ENCODE assay signal across 8 cellular contexts in the genomic region with DNA sequence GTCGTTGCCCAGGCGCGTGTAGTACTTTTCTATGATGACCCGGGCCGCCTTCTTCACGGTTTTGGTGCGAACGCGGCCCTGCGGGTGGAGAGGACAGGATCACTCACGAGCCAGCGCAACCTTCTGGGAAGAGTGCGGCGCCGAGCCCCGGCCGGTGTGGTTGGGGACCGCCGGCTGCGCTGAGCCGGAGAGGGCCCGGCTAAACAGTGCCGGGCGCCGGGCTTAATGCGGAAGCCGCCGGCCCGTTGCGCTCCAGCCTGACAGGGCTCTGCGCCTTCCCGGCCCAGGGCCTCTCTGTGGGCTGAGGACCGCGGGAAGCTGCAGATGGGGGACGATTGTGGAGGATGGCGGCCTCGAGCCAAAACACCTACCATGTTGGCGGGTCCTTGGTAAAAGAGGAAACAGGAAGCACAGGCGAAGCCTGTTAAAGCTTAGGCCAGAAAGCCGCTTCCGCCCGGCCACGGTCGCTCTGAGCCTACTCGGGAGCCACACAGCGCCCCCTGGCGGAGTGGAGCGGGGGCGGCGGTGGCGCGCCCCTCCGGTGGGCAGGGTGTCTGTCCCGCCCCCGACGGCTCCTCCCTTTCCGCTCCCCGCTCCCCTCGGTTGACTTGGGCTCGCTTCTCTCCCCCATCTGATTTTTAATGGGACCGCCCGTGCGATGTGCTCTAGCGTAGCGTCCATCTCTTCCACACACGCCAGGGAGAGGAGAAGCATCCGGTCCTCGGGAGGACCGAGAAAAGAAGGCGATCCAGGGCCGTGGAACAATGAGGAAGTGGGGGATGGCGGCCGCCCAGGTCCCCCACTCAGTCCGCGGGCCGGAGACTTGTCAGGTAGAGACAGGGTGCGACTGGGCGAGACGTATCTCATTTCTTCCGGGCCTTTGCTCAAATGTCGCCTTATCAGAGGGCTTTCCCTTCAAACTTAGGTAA. TPM values are rescaled to one million over a fixed set of nuclear protein-coding genes. Genes with fewer than 3 reads are reported as not detected.
DNase-seq lines count a peak whose midpoint lies in the region; ATAC-seq, FAIRE-seq and TF ChIP-seq lines count a peak whose summit lies in the region.

A gene (minus strand): TSS at position 403 of the 929 bp plus-strand sequence. CDS start 29 bp downstream, at position 374.

- H3K27ac Mint-ChIP-seq in activated naive CD4-positive, alpha-beta T cell treated with anti-CD3 and anti-CD28 coated beads, Interleukin-2, amount 10 ng/mL, durations not matched to agents 7 days and 5 days: peak within 1 kb of the TSS; percentile 97
- H3K27ac Mint-ChIP-seq in progenitor cell of endocrine pancreas: peak within 1 kb of the TSS; percentile 97

- H3K9ac ChIP-seq in NT2/D1 (ENCODE audit: insufficient read length, low read depth): peak within 1 kb of the TSS; percentile 100

- ATAC-seq in Right ventricle myocardium inferior: peak; percentile 99

- no peaks in the 10 kb centered on the region for H3K9me3 Mint-ChIP-seq in activated naive CD4-positive, alpha-beta T cell treated with anti-CD3 and anti-CD28 coated beads, Interleukin-2, amount 10 ng/mL, durations not matched to agents 7 days and 5 days
- H3K9me3 Mint-ChIP-seq in progenitor cell of endocrine pancreas (ENCODE audit: low read depth): no peaks in the 10 kb centered on the region

- peak within 1 kb of the TSS; percentile 97 for H3K4me3 ChIP-seq in GM08714 (ENCODE audit: low read length)
- H3K4me3 ChIP-seq in NT2/D1 (ENCODE audit: insufficient read length, low read depth): peak within 1 kb of the TSS; percentile 99

- no peak for FAIRE-seq in urothelium cell line (lab: Jason Lieb, UNC)

- H3K36me3 Mint-ChIP-seq in activated naive CD4-positive, alpha-beta T cell treated with anti-CD3 and anti-CD28 coated beads, Interleukin-2, amount 10 ng/mL, durations not matched to agents 7 days and 5 days: peaks cover 36% of the 10 kb centered on the region
- peaks cover 19% of the 10 kb centered on the region for H3K36me3 Mint-ChIP-seq in progenitor cell of endocrine pancreas (ENCODE audit: insufficient read depth)

- no peaks in the 10 kb centered on the region for H3K27me3 ChIP-seq in NT2/D1 (ENCODE audit: insufficient read depth, insufficient read length)

- peaks cover 47% of the 10 kb centered on the region for H3K36me3 ChIP-seq in NT2/D1 (ENCODE audit: insufficient read depth, insufficient read length, low read length)

- peaks cover 47% of the 10 kb centered on the region for H3K4me1 Mint-ChIP-seq in activated naive CD4-positive, alpha-beta T cell treated with anti-CD3 and anti-CD28 coated beads, Interleukin-2, amount 10 ng/mL, durations not matched to agents 7 days and 5 days
- H3K4me1 Mint-ChIP-seq in progenitor cell of endocrine pancreas (ENCODE audit: low read depth): peaks cover 14% of the 10 kb centered on the region

- peaks cover 9% of the 10 kb centered on the region for H3K4me1 ChIP-seq in NT2/D1 (ENCODE audit: insufficient read depth, insufficient read length)

- CTCF ChIA-PET in HEK293T (lab: Yijun Ruan, JAX): interaction anchor here (0.5 to 2.7 kb wide), 9 partner anchors 8 to 356 kb away, joined by 3 to 21 read pairs (median 3); no protein-coding TSS in a partner anchor
- CTCF ChIA-PET in activated naive CD4-positive, alpha-beta T cell treated with anti-CD3 and anti-CD28 coated beads, Interleukin-2, amount 10 ng/mL, durations not matched to agents 7 days and 5 days (lab: Charles Lee): interaction anchor here (0.6 to 3.0 kb wide), 4 partner anchors 7 to 464 kb away, joined by 3 to 22 read pairs (median 3); no protein-coding TSS in a partner anchor

- H3K27me3 Mint-ChIP-seq in activated naive CD4-positive, alpha-beta T cell treated with anti-CD3 and anti-CD28 coated beads, Interleukin-2, amount 10 ng/mL, durations not matched to agents 7 days and 5 days: peaks cover 13% of the 10 kb centered on the region
- peaks cover 5% of the 10 kb centered on the region for H3K27me3 Mint-ChIP-seq in progenitor cell of endocrine pancreas

- no peaks in the 10 kb centered on the region for H3K9me3 ChIP-seq in NT2/D1 (ENCODE audit: insufficient read depth, low read length)

- POLR2A ChIA-PET in HEK293T (lab: Yijun Ruan, JAX): interaction anchor here (0.6 to 3.4 kb wide), 32 partner anchors 9 to 471 kb away, joined by 3 to 38 read pairs (median 5); a partner anchor contains a TSS

- TF ChIP-seq CTCF in progenitor cell of endocrine pancreas (IDR thresholded peaks at IDR 0.05; ENCODE audit: unreplicated experiment): peak; percentile 100

- peak within 1 kb of the TSS; percentile 96 for H3K4me3 Mint-ChIP-seq in activated naive CD4-positive, alpha-beta T cell treated with anti-CD3 and anti-CD28 coated beads, Interleukin-2, amount 10 ng/mL, durations not matched to agents 7 days and 5 days
- H3K4me3 Mint-ChIP-seq in progenitor cell of endocrine pancreas (ENCODE audit: low read depth): peak within 1 kb of the TSS; percentile 96

- intact Hi-C loops in Right ventricle myocardium inferior (cut with DNase I): loop anchor here (5.0 kb wide), 1 partner anchor 212 kb away; no protein-coding TSS in a partner anchor

- peak; percentile 100 for DNase-seq in HEK293T (ENCODE audit: extremely low spot score)
- peak; percentile 91 for DNase-seq in NT2/D1 (ENCODE audit: low read depth, low spot score)
- DNase-seq in activated naive CD4-positive, alpha-beta T cell treated with anti-CD3 and anti-CD28 coated beads, Interleukin-2, amount 10 ng/mL, durations not matched to agents 7 days and 5 days: peak; percentile 98
- peak; percentile 98 for DNase-seq in Right ventricle myocardium inferior (ENCODE audit: missing footprints)
- peak; percentile 97 for DNase-seq in progenitor cell of endocrine pancreas (ENCODE audit: low spot score, unreplicated experiment)
- DNase-seq in urothelium cell line (ENCODE audit: low spot score): peak; percentile 99
- no peak for DNase-seq in NCI-H446 (lab: John Stamatoyannopoulos, UW)

TF ChIP-seq in HEK293T, 16 proteins besides CTCF, POLR2A, EP300 and RAD21:
- TF ChIP-seq SP1 (IDR thresholded peaks at IDR 0.05): no peak
- no peak for TF ChIP-seq SUZ12 (IDR thresholded peaks at IDR 0.05)
- TF ChIP-seq LEF1 (IDR thresholded peaks at IDR 0.05; ENCODE audit: borderline replicate concordance): peak; percentile 60; the same call in 1 of the 2 replicates
- TF ChIP-seq TARDBP (IDR thresholded peaks at IDR 0.05): peak; percentile 87
- peak; percentile 96 for TF ChIP-seq ELF4 (IDR thresholded peaks at IDR 0.05)
- TF ChIP-seq FOXM1 (IDR thresholded peaks at IDR 0.05; ENCODE audit: borderline replicate concordance): peak; percentile 3; the same call in 1 of the 2 replicates
- TF ChIP-seq, protein P1, sequence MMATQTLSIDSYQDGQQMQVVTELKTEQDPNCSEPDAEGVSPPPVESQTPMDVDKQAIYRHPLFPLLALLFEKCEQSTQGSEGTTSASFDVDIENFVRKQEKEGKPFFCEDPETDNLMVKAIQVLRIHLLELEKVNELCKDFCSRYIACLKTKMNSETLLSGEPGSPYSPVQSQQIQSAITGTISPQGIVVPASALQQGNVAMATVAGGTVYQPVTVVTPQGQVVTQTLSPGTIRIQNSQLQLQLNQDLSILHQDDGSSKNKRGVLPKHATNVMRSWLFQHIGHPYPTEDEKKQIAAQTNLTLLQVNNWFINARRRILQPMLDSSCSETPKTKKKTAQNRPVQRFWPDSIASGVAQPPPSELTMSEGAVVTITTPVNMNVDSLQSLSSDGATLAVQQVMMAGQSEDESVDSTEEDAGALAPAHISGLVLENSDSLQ (IDR thresholded peaks at IDR 0.05): 0 out of 2 replicates have a peak, but pooled peaks have one; percentile 26
- TF ChIP-seq NFRKB (IDR thresholded peaks at IDR 0.05): peak; percentile 38; the same call in 1 of the 2 replicates

RNA-seq across cellular contexts. Expression of the gene that starts here (rescaled TPM):
- 867 TPM for total RNA-seq in Right ventricle myocardium inferior
- total RNA-seq in progenitor cell of endocrine pancreas: 1,639 and 1,699 TPM in 2 replicates

Comparison
In these comparisons a context has a peak if more than half of its experiments do, and no peak if none do; other contexts are left out.
1. DNase-seq: peak in HEK293T (single experiment), NT2/D1 (single experiment), activated naive CD4-positive, alpha-beta T cell treated with anti-CD3 and anti-CD28 coated beads, Interleukin-2, amount 10 ng/mL, durations not matched to agents 7 days and 5 days (single experiment), Right ventricle myocardium inferior (single experiment), progenitor cell of endocrine pancreas (single experiment) and urothelium cell line (single experiment); none in NCI-H446 (0 of 2).